17 cellular contexts compared by ENCODE assay signal in genomic region chr9:133527444-133527920, GRCh38. TPM values are rescaled to one million over a fixed set of nuclear protein-coding genes. Genes with fewer than 3 reads are reported as not detected.
A peak's percentile ranks its signal among the peaks of the same experiment; 100 is the strongest.
DNase-seq lines count a peak whose midpoint lies in the region; ATAC-seq and TF ChIP-seq lines count a peak whose summit lies in the region.
"Had no signal": no experiment of that assay in that cellular context is flagged by ENCODE, and none has a peak within 500 bp of the region (broad histone marks: within the 10 kb centered on the region; RNA-seq: fewer than 3 reads in every experiment).

No MANE protein-coding gene starts in this region.

- no peaks in the 10 kb centered on the region for H3K27me3 ChIP-seq in H7 (ENCODE audit: control insufficient read depth, insufficient read depth, low read length)

- intact Hi-C loops in sciatic nerve (cut with DNase I) = no loop called here

- no peak for TF ChIP-seq CTCF in brain (conservative IDR thresholded peaks at IDR 0.05)
- TF ChIP-seq CTCF in progenitor cell of endocrine pancreas (IDR thresholded peaks at IDR 0.05; ENCODE audit: unreplicated experiment) = no peak

- ATAC-seq in sciatic nerve = peak; percentile 56
- ATAC-seq: GM12878 had no signal

- H3K27ac Mint-ChIP-seq in brain = peak overlapping the region in 4 of 5 experiments; percentile 32 to 79 (median 74)
- H3K27ac Mint-ChIP-seq in progenitor cell of endocrine pancreas = no peak overlapping the region

- H3K36me3 ChIP-seq in H7 (replicated peaks; ENCODE audit: control insufficient read depth, insufficient read depth, low read length) = no peaks in the 10 kb centered on the region

- H3K4me3 ChIP-seq in H7 (ENCODE audit: insufficient read depth, low read depth, low read length) = no peak overlapping the region
- H3K4me3 ChIP-seq: GM12878 had no signal

- H3K4me1 Mint-ChIP-seq in brain = peaks cover 66% of the 10 kb centered on the region
- peaks cover 7% of the 10 kb centered on the region for H3K4me1 Mint-ChIP-seq in progenitor cell of endocrine pancreas (ENCODE audit: low read depth)

- no peak for TF ChIP-seq POLR2A in erythroblast (IDR thresholded peaks at IDR 0.05; ENCODE audit: low read length)

- H3K36me3 Mint-ChIP-seq in brain = no peaks in the 10 kb centered on the region
- H3K36me3 Mint-ChIP-seq in progenitor cell of endocrine pancreas (ENCODE audit: insufficient read depth) = no peaks in the 10 kb centered on the region

- DNase-seq in H7 = peak; percentile 75
- peak; percentile 86 for DNase-seq in left kidney (ENCODE audit: low read depth, low spot score)
- DNase-seq in sciatic nerve (ENCODE audit: low spot score) = no peak
- no peak for DNase-seq in progenitor cell of endocrine pancreas (ENCODE audit: low spot score, unreplicated experiment)
- no peak for DNase-seq in erythroblast (lab: John Stamatoyannopoulos, UW)
- DNase-seq in NCI-H345 (lab: John Stamatoyannopoulos, UW) = no peak
- DNase-seq in kidney glomerular epithelial cell (lab: John Stamatoyannopoulos, UW) = no peak
- DNase-seq: activated T-cell treated with anti-CD3 and anti-CD28 coated beads, Interleukin-2, amount 50 U/mL, for 1 hour; AML-193; aorta; effector CD8-positive, alpha-beta T cell; NCI-H2029; SW 1271 had no signal

- H3K9me3 Mint-ChIP-seq in brain (peaks cover 0 to 7% (median 0%) of the 10 kb centered on the region in 5 experiments), progenitor cell of endocrine pancreas (ENCODE audit: low read depth) (no peaks in the 10 kb centered on the region)

- H3K4me3 Mint-ChIP-seq in brain = peak overlapping the region in 3 of 5 experiments; percentile 41 to 48 (median 47)
- no peak overlapping the region for H3K4me3 Mint-ChIP-seq in progenitor cell of endocrine pancreas (ENCODE audit: low read depth)

- H3K27me3 Mint-ChIP-seq in brain (peaks cover 3% of the 10 kb centered on the region), progenitor cell of endocrine pancreas (peaks cover 41% of the 10 kb centered on the region)

RNA-seq across cellular contexts. Expression of gene MYMK, which starts 2.7 kb away (rescaled TPM):
- total RNA-seq in H7 (2014; rRNA removed; shearing (Covaris generic)) = not detected in 2 replicates
- polyA plus RNA-seq in brain (ENCODE audit: insufficient read depth, low read depth, low replicate concordance) = 0.80 TPM
- total RNA-seq in sciatic nerve (not detected), progenitor cell of endocrine pancreas (not detected in 2 replicates)
- total RNA-seq: aorta, GM12878, kidney epithelial cell had no signal
- polyA plus RNA-seq: aorta, GM12878 had no signal

RNA-seq across cellular contexts. Expression of gene ADAMTSL2, which starts 7.0 kb away (rescaled TPM):
- 0.42 and 0.70 TPM in 2 replicates for total RNA-seq in H7 (2014; rRNA removed; shearing (Covaris generic))
- 24.2 TPM for polyA plus RNA-seq in brain (ENCODE audit: insufficient read depth, low read depth, low replicate concordance)
- total RNA-seq in sciatic nerve (22.3 TPM), progenitor cell of endocrine pancreas (0.07 and 0.14 TPM in 2 replicates)
- total RNA-seq: GM12878, LHCN-M2 had no signal

RNA-seq across cellular contexts. Expression of gene SLC2A6, which starts 48.6 kb away (rescaled TPM):
- 13.8 and 18.2 TPM in 2 replicates for total RNA-seq in H7 (2014; rRNA removed; shearing (Covaris generic))
- polyA plus RNA-seq in brain (ENCODE audit: insufficient read depth, low read depth, low replicate concordance) = 14.5 TPM
- total RNA-seq in sciatic nerve = 3.3 TPM
- total RNA-seq in progenitor cell of endocrine pancreas = 4.7 and 5.2 TPM in 2 replicates

Comparison
In these comparisons a context has a peak if more than half of its experiments do, and no peak if none do; other contexts are left out.
1. DNase-seq: peak in H7 (single experiment) and left kidney (single experiment); none in sciatic nerve (single experiment), progenitor cell of endocrine pancreas (single experiment), erythroblast (0 of 2), NCI-H345 (single experiment) and kidney glomerular epithelial cell (single experiment).
2. RNA of gene ADAMTSL2, which starts 7.0 kb away (total RNA-seq): 22.3 TPM in sciatic nerve (single experiment); 0.42 to 0.70 TPM in H7 and 0.07 to 0.14 TPM in progenitor cell of endocrine pancreas; every median in the first group is over 10 times any median in the second.